11 cellular contexts compared by ENCODE assay signal in genomic region chr9:107213080-107213479, GRCh38.
DNase-seq lines count a peak whose midpoint lies in the region; ATAC-seq, FAIRE-seq and TF ChIP-seq lines count a peak whose summit lies in the region.
"Had no signal": no experiment of that assay in that cellular context is flagged by ENCODE, and none has a peak within 500 bp of the region (broad histone marks: within the 10 kb centered on the region; RNA-seq: fewer than 3 reads in every experiment).

No MANE protein-coding gene starts in this region.

- FAIRE-seq in keratinocyte (lab: Jason Lieb, UNC), result no peak
- FAIRE-seq: GM12891 had no signal

- H3K4me1 ChIP-seq in OCI-LY3 (ENCODE audit: low read length), result peaks cover 8% of the 10 kb centered on the region
- peaks cover 23% of the 10 kb centered on the region for H3K4me1 ChIP-seq in keratinocyte (ENCODE audit: control insufficient read depth, extremely low read depth, insufficient read depth, low read length)
- H3K4me1 ChIP-seq: colonic mucosa had no signal

- ATAC-seq in GM21619 (IDR thresholded peaks at IDR 0.05; ENCODE audit: unreplicated experiment) (peak; percentile 14), omental fat pad (ENCODE audit: low FRiP score) (no peak)

- DNase-seq in DMS53 (lab: John Stamatoyannopoulos, UW), result peak; percentile 53
- DNase-seq in keratinocyte (ENCODE audit: low read depth, low spot score), result no peak
- no peak for DNase-seq in Kasumi-1 (lab: John Stamatoyannopoulos, UW)
- DNase-seq in omental fat pad (ENCODE audit: low spot score), result no peak
- no peak for DNase-seq in DMS79 (lab: John Stamatoyannopoulos, UW)
- no peak for DNase-seq in NK-92 treated with Interleukin-12 subunit alpha and Interleukin-12 subunit beta, amount 100 ng/mL, for 24 hours (lab: John Stamatoyannopoulos, UW)
- DNase-seq: colonic mucosa had no signal

- peaks cover 13% of the 10 kb centered on the region for H3K27me3 ChIP-seq in OCI-LY3 (ENCODE audit: low read depth, low read length)
- H3K27me3 ChIP-seq in keratinocyte (ENCODE audit: control insufficient read depth, extremely low read depth, insufficient read depth, low read length), result no peaks in the 10 kb centered on the region
- H3K27me3 ChIP-seq: colonic mucosa had no signal

- no peak overlapping the region for H3K27ac ChIP-seq in OCI-LY3 (ENCODE audit: low read length)
- no peak overlapping the region for H3K27ac ChIP-seq in keratinocyte (ENCODE audit: control insufficient read depth, insufficient read depth, low read length)
- H3K27ac ChIP-seq: colonic mucosa, KMS-11 had no signal

- H3K79me2 ChIP-seq in OCI-LY3 (ENCODE audit: low read length) (no peaks in the 10 kb centered on the region), keratinocyte (ENCODE audit: control insufficient read depth, insufficient read depth, low read length) (no peaks in the 10 kb centered on the region)

- H3K4me2 ChIP-seq in OCI-LY3 (ENCODE audit: low read length), result peak overlapping the region; percentile 45
- peak overlapping the region; percentile 25 for H3K4me2 ChIP-seq in keratinocyte (ENCODE audit: control insufficient read depth, extremely low read depth, insufficient read depth, low read depth, low read length)
- H3K4me2 ChIP-seq: KMS-11 had no signal

- H4K20me1 ChIP-seq in OCI-LY3 (ENCODE audit: insufficient read depth, low read length), result no peaks in the 10 kb centered on the region
- no peaks in the 10 kb centered on the region for H4K20me1 ChIP-seq in keratinocyte (ENCODE audit: control insufficient read depth, extremely low read depth, insufficient read depth, low read length)

- 0 out of 2 replicates have a peak overlapping the region, but pooled peaks have one; percentile 18 for H3K4me3 ChIP-seq in OCI-LY3 (ENCODE audit: low read length)
- no peak overlapping the region for H3K4me3 ChIP-seq in keratinocyte (ENCODE audit: control insufficient read depth in 2 of 3, extremely low read depth in 1 of 3, insufficient read depth in 2 of 3, low read depth in 1 of 3, low read length in 3 of 3)
- H3K4me3 ChIP-seq: colonic mucosa had no signal

- H3K9ac ChIP-seq in OCI-LY3 (ENCODE audit: low read length) (no peak overlapping the region), keratinocyte (ENCODE audit: control insufficient read depth, extremely low read depth, insufficient read depth, low read length) (no peak overlapping the region)
- H3K9ac ChIP-seq: KMS-11 had no signal

- TF ChIP-seq CTCF in OCI-LY3 (IDR thresholded peaks at IDR 0.05; ENCODE audit: low read depth, low read length) (no peak), keratinocyte (optimal IDR thresholded peaks at IDR 0.05 in 1 of 3, IDR thresholded peaks at IDR 0.05 in 1 of 3, conservative IDR thresholded peaks at IDR 0.05 in 1 of 3; ENCODE audit: extremely low read depth in 1 of 3, insufficient read depth in 2 of 3, low read length in 3 of 3) (no peak), omental fat pad (IDR thresholded peaks at IDR 0.05) (no peak)

- no peak overlapping the region for H2AFZ ChIP-seq in OCI-LY3 (ENCODE audit: low read depth, low read length)
- no peak overlapping the region for H2AFZ ChIP-seq in keratinocyte (ENCODE audit: control insufficient read depth, low read length)

- H3K36me3 ChIP-seq in OCI-LY3 (replicated peaks; ENCODE audit: low read depth, low read length), result no peaks in the 10 kb centered on the region
- no peaks in the 10 kb centered on the region for H3K36me3 ChIP-seq in keratinocyte (ENCODE audit: control insufficient read depth in 2 of 2, extremely low read depth in 1 of 2, insufficient read depth in 2 of 2, low read length in 2 of 2)
- H3K36me3 ChIP-seq: colonic mucosa had no signal

- H3K9me3 ChIP-seq in OCI-LY3 (ENCODE audit: insufficient read depth, low read length) (no peaks in the 10 kb centered on the region), keratinocyte (ENCODE audit: control insufficient read depth, low read depth, low read length) (no peaks in the 10 kb centered on the region)
- H3K9me3 ChIP-seq: colonic mucosa had no signal

- dilution Hi-C loops in keratinocyte (cut with MboI; ENCODE audit: extremely low pct_ligation_motif_present, low sequenced_read_pairs), result loop anchor here (25.0 kb wide), 1 partner anchor 99 kb away; no protein-coding TSS in a partner anchor

- H3K9me1 ChIP-seq in keratinocyte (ENCODE audit: control insufficient read depth, extremely low read depth, insufficient read depth, low read length), result no peaks in the 10 kb centered on the region
